ENCODE assay signal across 17 cellular contexts in the genomic region with DNA sequence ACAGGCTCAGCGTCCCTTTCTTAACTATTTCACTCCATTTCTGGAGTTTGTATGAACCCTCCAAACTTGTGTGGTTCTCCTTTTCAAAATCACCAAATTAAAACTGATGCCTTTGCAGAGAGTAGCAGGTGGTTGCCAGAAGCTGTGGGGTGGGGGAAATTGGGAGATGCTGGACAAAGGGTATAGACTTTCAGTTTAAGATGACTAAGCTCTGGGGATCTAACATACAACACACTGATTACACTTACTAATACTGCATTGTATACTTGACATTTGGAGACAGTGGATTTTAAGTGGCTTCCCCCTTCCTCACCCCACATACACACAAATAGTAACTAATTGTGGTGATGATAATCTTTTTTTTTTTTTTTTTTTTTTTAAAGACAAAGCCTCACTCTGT. TPM values are rescaled to one million over a fixed set of nuclear protein-coding genes. Genes with fewer than 3 reads are reported as not detected.
DNase-seq lines count a peak whose midpoint lies in the region; ATAC-seq, FAIRE-seq and TF ChIP-seq lines count a peak whose summit lies in the region.
"Had no signal": no experiment of that assay in that cellular context is flagged by ENCODE, and none has a peak within 500 bp of the region (broad histone marks: within the 10 kb centered on the region; RNA-seq: fewer than 3 reads in every experiment).

No MANE protein-coding gene starts in this region.

- RAD21 ChIA-PET in GM12878 (lab: Charles Lee; ENCODE audit: unreplicated experiment): interaction anchor here (1.0 to 4.8 kb wide), 3 partner anchors 10 to 14 kb away, joined by 4 to 24 read pairs (median 7); a partner anchor contains a TSS

- H3K4me1 ChIP-seq in DND-41 (ENCODE audit: insufficient read depth, low read length) (no peaks in the 10 kb centered on the region), GM12878 (ENCODE audit: control insufficient read depth, insufficient read depth, low read length) (peaks cover 20% of the 10 kb centered on the region), ovary (ENCODE audit: insufficient read depth) (no peaks in the 10 kb centered on the region)

- 100% methylated on average over 1 of the region's 1 CpG for WGBS in GM12878 (ENCODE audit: insufficient coverage, insufficient replicate concordance, low lambda C conversion rate, missing lambda C conversion rate)
- 70 to 77% (median 71%) methylated on average over 1 of the region's 1 CpG for WGBS in ovary, 3 donors

- H2AFZ ChIP-seq in DND-41 (ENCODE audit: low read depth, low read length) (peak overlapping the region; percentile 37; the same call in 1 of the 2 replicates), GM12878 (ENCODE audit: control insufficient read depth, low read depth, low read length) (no peak overlapping the region)
- H2AFZ ChIP-seq: GM23248 had no signal

- DNase-seq in DND-41: no peak
- no peak for DNase-seq in GM12891 (ENCODE audit: insufficient read length, low spot score)
- no peak for DNase-seq in GM12878 (ENCODE audit: low read depth, low spot score)
- DNase-seq in ovary: no peak
- no peak for DNase-seq in NCI-H510A (lab: John Stamatoyannopoulos, UW)
- DNase-seq: C1 segment of cervical spinal cord; CD4-positive, alpha-beta T cell; DMS79; EL; GM23248; KG1 had no signal

- no peak for TF ChIP-seq RAD21 in GM12878 (IDR thresholded peaks at IDR 0.05; ENCODE audit: insufficient read depth, low read depth, low read length)

- POLR2A ChIA-PET in GM12878 (lab: Charles Lee): interaction anchor here (1.0 to 9.5 kb wide), 2 partner anchors 10 to 12 kb away, joined by 4 to 131 read pairs; a partner anchor contains a TSS

- ATAC-seq in DND-41 (ENCODE audit: insufficient read depth, low read depth) (no peak), HG02759 (IDR thresholded peaks at IDR 0.05; ENCODE audit: unreplicated experiment) (peak; percentile 33), GM12878 (peak; percentile 70), HG03108 (IDR thresholded peaks at IDR 0.05; ENCODE audit: unreplicated experiment) (no peak)
- ATAC-seq: HCT116 had no signal

- BruUV-seq in GM12878 (replicated peaks; lab: Mats Ljungman, UMichigan): no TSS peak

- intact Hi-C loops in GM12878 (cut with micrococcal nuclease; ENCODE audit: unreplicated experiment): no loop called here
- intact Hi-C loops in ovary (cut with DNase I): no loop called here

- in situ Hi-C loops in GM12878 (cut with MboI): no loop called here

- TF ChIP-seq POLR2A in GM12891 (IDR thresholded peaks at IDR 0.05; ENCODE audit: low read depth, low read length) (no peak), GM12878 (IDR thresholded peaks at IDR 0.05; ENCODE audit: low read depth, low read length) (no peak), ovary (IDR thresholded peaks at IDR 0.05) (no peak)

- H3K4me2 ChIP-seq in DND-41 (ENCODE audit: insufficient read depth, low read length) (no peak overlapping the region), GM12878 (ENCODE audit: control insufficient read depth, insufficient read depth) (no peak overlapping the region)

- FAIRE-seq in GM12891 (lab: Jason Lieb, UNC) (peak; percentile 78), GM12878 (lab: Jason Lieb, UNC) (no peak)
- FAIRE-seq: A204.1, G401.6, H54 had no signal

- H3K4me3 ChIP-seq in DND-41 (ENCODE audit: low read depth in 1 of 2, low read length in 2 of 2) (no peak overlapping the region), GM12878 (no peak overlapping the region), ovary (no peak overlapping the region)
- H3K4me3 ChIP-seq: GM23248 had no signal

- TF ChIP-seq EP300 in GM12878 (IDR thresholded peaks at IDR 0.05; ENCODE audit: borderline replicate concordance in 1 of 2, control insufficient read depth in 1 of 2, low read depth in 2 of 2, low read length in 2 of 2): no peak
- TF ChIP-seq EP300 in ovary (IDR thresholded peaks at IDR 0.05): no peak

- H3K36me3 ChIP-seq in DND-41 (ENCODE audit: insufficient read depth, low read length) (no peaks in the 10 kb centered on the region), GM12878 (ENCODE audit: control insufficient read depth in 2 of 2, insufficient read depth in 2 of 2, low read length in 1 of 2) (no peaks in the 10 kb centered on the region), ovary (no peaks in the 10 kb centered on the region)

- H3K9ac ChIP-seq in DND-41 (ENCODE audit: low read depth, low read length) (no peak overlapping the region), GM12878 (ENCODE audit: control insufficient read depth, insufficient read depth, low read length) (no peak overlapping the region)
- H3K9ac ChIP-seq: GM23248 had no signal

- H3K79me2 ChIP-seq in DND-41 (ENCODE audit: insufficient read depth, low read length) (no peaks in the 10 kb centered on the region), GM12878 (ENCODE audit: control insufficient read depth, insufficient read depth, low read length) (no peaks in the 10 kb centered on the region)

- TF ChIP-seq CTCF in DND-41 (IDR thresholded peaks at IDR 0.05; ENCODE audit: borderline replicate concordance, extremely low read depth, low read length, poor library complexity, severe bottlenecking): no peak
- no peak for TF ChIP-seq CTCF in GM12878 (IDR thresholded peaks at IDR 0.05 in 2 of 3, conservative IDR thresholded peaks at IDR 0.05 in 1 of 3; ENCODE audit: control insufficient read depth in 2 of 3, extremely low read depth in 1 of 3, insufficient read depth in 1 of 3, low read depth in 3 of 3, low read length in 3 of 3)
- TF ChIP-seq CTCF in ovary (IDR thresholded peaks at IDR 0.05): no peak

- H3K9me3 ChIP-seq in DND-41 (ENCODE audit: insufficient read depth, low read length, severe bottlenecking): no peaks in the 10 kb centered on the region
- H3K9me3 ChIP-seq in GM12878 (replicated peaks; ENCODE audit: control insufficient read depth, insufficient read depth, low read length): peaks cover 3% of the 10 kb centered on the region; the same call in 2 of the 3 replicates
- no peaks in the 10 kb centered on the region for H3K9me3 ChIP-seq in ovary

- H3K27ac ChIP-seq in DND-41 (ENCODE audit: low read length) (no peak overlapping the region), GM12878 (ENCODE audit: control insufficient read depth, insufficient read depth) (no peak overlapping the region), ovary (no peak overlapping the region)
- H3K27ac ChIP-seq: GM23248 had no signal

- H3K27me3 ChIP-seq in DND-41 (ENCODE audit: insufficient read depth, low read length, poor library complexity) (no peaks in the 10 kb centered on the region), GM12878 (replicated peaks in 1 of 2; ENCODE audit: control insufficient read depth in 2 of 2, insufficient read depth in 2 of 2, low read length in 1 of 2) (no peaks in the 10 kb centered on the region), ovary (no peaks in the 10 kb centered on the region)

- SMC1A ChIA-PET in GM12878 (lab: Charles Lee; ENCODE audit: uncharacterized antibody, unreplicated experiment): interaction anchor here (1.5 to 8.4 kb wide), 4 partner anchors 8 to 41 kb away, joined by 4 to 65 read pairs (median 14); a partner anchor contains a TSS

- H4K20me1 ChIP-seq in DND-41 (ENCODE audit: insufficient read depth, low read length) (no peaks in the 10 kb centered on the region), GM12878 (ENCODE audit: control insufficient read depth, insufficient read depth) (no peaks in the 10 kb centered on the region)

- CTCF ChIA-PET in GM12878 (lab: Yijun Ruan, JAX): interaction anchor here (0.9 to 2.9 kb wide), 4 partner anchors 11 to 24 kb away, joined by 3 to 9 read pairs (median 4); no protein-coding TSS in a partner anchor

TF ChIP-seq in GM12891, 5 proteins besides CTCF, POLR2A, EP300 and RAD21:
- no peak for TF ChIP-seq POLR2AphosphoS5 (IDR thresholded peaks at IDR 0.05; ENCODE audit: low read depth, low read length)
- no peak for TF ChIP-seq TAF1 (IDR thresholded peaks at IDR 0.05; ENCODE audit: low read depth, low read length)
- no peak for TF ChIP-seq PAX5 (IDR thresholded peaks at IDR 0.05; ENCODE audit: insufficient read depth, low read length, severe bottlenecking)
- TF ChIP-seq SPI1 (IDR thresholded peaks at IDR 0.05; ENCODE audit: low read depth, low read length): no peak
- no peak for TF ChIP-seq POU2F2 (IDR thresholded peaks at IDR 0.05; ENCODE audit: low read depth, low read length)

TF ChIP-seq in GM12878, 131 proteins besides CTCF, POLR2A, EP300 and RAD21 (continues in another document):
- TF ChIP-seq, protein P1, sequence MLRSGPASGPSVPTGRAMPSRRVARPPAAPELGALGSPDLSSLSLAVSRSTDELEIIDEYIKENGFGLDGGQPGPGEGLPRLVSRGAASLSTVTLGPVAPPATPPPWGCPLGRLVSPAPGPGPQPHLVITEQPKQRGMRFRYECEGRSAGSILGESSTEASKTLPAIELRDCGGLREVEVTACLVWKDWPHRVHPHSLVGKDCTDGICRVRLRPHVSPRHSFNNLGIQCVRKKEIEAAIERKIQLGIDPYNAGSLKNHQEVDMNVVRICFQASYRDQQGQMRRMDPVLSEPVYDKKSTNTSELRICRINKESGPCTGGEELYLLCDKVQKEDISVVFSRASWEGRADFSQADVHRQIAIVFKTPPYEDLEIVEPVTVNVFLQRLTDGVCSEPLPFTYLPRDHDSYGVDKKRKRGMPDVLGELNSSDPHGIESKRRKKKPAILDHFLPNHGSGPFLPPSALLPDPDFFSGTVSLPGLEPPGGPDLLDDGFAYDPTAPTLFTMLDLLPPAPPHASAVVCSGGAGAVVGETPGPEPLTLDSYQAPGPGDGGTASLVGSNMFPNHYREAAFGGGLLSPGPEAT (IDR thresholded peaks at IDR 0.05; ENCODE audit: low read depth): 0 out of 2 replicates have a peak, but pooled peaks have one; percentile 22
- peak; percentile 41; the same call in 1 of the 2 replicates for TF ChIP-seq RUNX3 (IDR thresholded peaks at IDR 0.05; ENCODE audit: low read length)
- TF ChIP-seq HDAC2 (IDR thresholded peaks at IDR 0.05): no peak

RNA-seq across cellular contexts. Expression of a gene that starts 11.1 kb away (rescaled TPM):
- polyA plus RNA-seq in GM12891 (2012; ENCODE audit: low read depth, missing spikeins): 4.6 TPM
- 34.4 and 36.2 TPM in 2 replicates for total RNA-seq in GM12878 (2013; cell fraction: nucleolus; rRNA removed)
- 9.3 and 11.4 TPM in 2 replicates for total RNA-seq in GM12878 (2014; rRNA removed)
- 10.1 and 10.7 TPM in 2 replicates for total RNA-seq in GM12878 (2014; rRNA removed; fragmentation: Illumina TruSeq; extraction: Trizol)
- total RNA-seq in GM12878 (2021): 10.4 and 10.7 TPM in 2 replicates
- polyA plus RNA-seq in GM12878 (2011; ENCODE audit: low read depth): 3.5 TPM
- polyA plus RNA-seq in GM12878 (2011; rRNA removed): 14.3 and 18.4 TPM in 2 replicates
- 7.5 and 8.5 TPM in 2 replicates for polyA plus RNA-seq in GM12878 (2011; cell fraction: cytosol; rRNA removed)
- polyA plus RNA-seq in GM12878 (2011; cell fraction: nucleus; rRNA removed): 15.2 and 18.9 TPM in 2 replicates
- polyA plus RNA-seq in GM12878 (2012): 5.0 and 9.4 TPM in 2 replicates
- 10.6 and 13.8 TPM in 2 replicates for polyA plus RNA-seq in GM12878 (2014; fragmentation: Illumina TruSeq; extraction: Trizol)
- polyA plus RNA-seq in GM12878 (2014; fragmentation: Nextera tagmentation; extraction: Ambion mirVana): 1 to 10 TPM; 4.3 to 5.6 TPM
- polyA plus RNA-seq in GM12878 (2014; rRNA removed): 8.6 and 11.0 TPM in 2 replicates
- 10 to 100 TPM in 1 of 2 experiments, 1 to 10 TPM in 1; 9.0 to 11.7 TPM for polyA plus RNA-seq in GM12878 (2016; fragmentation: Nextera tagmentation; extraction: Ambion mirVana)
- polyA minus RNA-seq in GM12878 (2011; rRNA and poly(A)+ RNA removed): 17.0 and 18.2 TPM in 2 replicates
- polyA minus RNA-seq in GM12878 (2011; cell fraction: cytosol; rRNA and poly(A)+ RNA removed): 2.4 TPM in 2 replicates
- 16.9 and 19.0 TPM in 2 replicates for polyA minus RNA-seq in GM12878 (2011; cell fraction: nucleus; rRNA and poly(A)+ RNA removed)
- total RNA-seq in ovary: 10 to 100 TPM in 4 of 7 donors, 1 to 10 TPM in 3; 6.3 to 15.3 (median 10.9) TPM
- 1 to 10 TPM; 6.9 to 7.3 TPM for polyA plus RNA-seq in ovary

Comparison
In these comparisons a context has a peak if more than half of its experiments do, and no peak if none do; other contexts are left out.
1. ATAC-seq: peak in HG02759 (single experiment) and GM12878 (single experiment); none in DND-41 (single experiment) and HG03108 (single experiment).